ENCODE assay signal across 8 cellular contexts in the genomic region with DNA sequence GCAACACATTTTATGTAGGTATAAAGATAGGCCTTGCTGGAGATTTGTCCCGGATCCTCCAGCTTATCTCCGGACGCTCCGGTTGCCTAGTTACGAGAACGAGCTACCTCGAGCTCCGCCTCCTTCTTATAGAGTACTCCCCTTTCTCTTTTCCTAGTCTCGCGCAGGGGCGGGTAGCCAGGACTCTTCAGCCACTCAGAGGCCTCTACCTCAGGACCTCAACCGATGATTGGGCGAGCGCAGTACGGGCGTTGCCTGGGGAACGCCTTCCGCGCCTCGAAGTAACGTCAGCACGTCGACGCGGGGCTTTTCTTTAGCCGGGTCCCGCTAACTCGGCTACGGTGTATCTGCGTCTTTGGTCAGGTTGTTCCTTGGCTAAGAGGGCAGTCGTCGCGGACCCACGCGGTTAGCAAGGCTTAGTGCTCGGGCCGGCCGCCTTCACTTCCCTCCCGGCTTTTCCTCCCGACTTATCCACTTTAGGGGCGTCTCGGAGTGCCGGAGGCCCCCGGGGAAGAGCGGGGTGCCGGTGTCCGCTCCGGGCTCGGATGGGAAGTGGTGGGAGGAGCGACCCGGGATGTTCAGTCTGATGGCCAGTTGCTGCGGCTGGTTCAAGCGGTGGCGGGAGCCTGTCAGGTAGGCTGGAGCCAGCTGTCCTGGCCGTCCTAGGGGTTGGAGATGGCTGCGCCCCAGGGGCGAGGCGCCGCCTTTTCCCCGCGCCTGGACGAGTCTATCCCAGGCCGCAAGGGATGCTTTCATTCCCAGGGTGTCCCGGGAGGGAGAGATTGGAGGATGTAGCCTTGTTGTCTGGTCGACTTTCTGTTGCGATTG. TPM values are rescaled to one million over a fixed set of nuclear protein-coding genes. Genes with fewer than 3 reads are reported as not detected.
DNase-seq lines count a peak whose midpoint lies in the region; ATAC-seq and TF ChIP-seq lines count a peak whose summit lies in the region.

A gene (plus strand): TSS at position 306 of the 828 bp plus-strand sequence. CDS start 269 bp downstream, at position 575.

- H3K4me1 Mint-ChIP-seq in activated T-helper 2 cell treated with anti-CD3 and anti-CD28 coated beads, Interferon-gamma antibody, Interleukin-2, Interleukin-4, amounts not matched to agents 10 μg/mL and 5 μg/mL and 100 μg/mL, durations not matched to agents 14 hours and 24 hours and 36 hours (ENCODE audit: low read depth) = peaks cover 16% of the 10 kb centered on the region
- H3K4me1 Mint-ChIP-seq in naive thymus-derived CD8-positive, alpha-beta T cell = peaks cover 9 to 24% (median 14%) of the 10 kb centered on the region in 4 donors

- H3K36me3 Mint-ChIP-seq in activated T-helper 2 cell treated with anti-CD3 and anti-CD28 coated beads, Interferon-gamma antibody, Interleukin-2, Interleukin-4, amounts not matched to agents 10 μg/mL and 5 μg/mL and 100 μg/mL, durations not matched to agents 14 hours and 24 hours and 36 hours (ENCODE audit: low read depth) = peaks cover 2% of the 10 kb centered on the region
- no peaks in the 10 kb centered on the region for H3K36me3 Mint-ChIP-seq in naive thymus-derived CD8-positive, alpha-beta T cell

- peaks cover 4% of the 10 kb centered on the region for H3K27me3 Mint-ChIP-seq in activated T-helper 2 cell treated with anti-CD3 and anti-CD28 coated beads, Interferon-gamma antibody, Interleukin-2, Interleukin-4, amounts not matched to agents 10 μg/mL and 5 μg/mL and 100 μg/mL, durations not matched to agents 14 hours and 24 hours and 36 hours (ENCODE audit: low read depth)
- H3K27me3 Mint-ChIP-seq in naive thymus-derived CD8-positive, alpha-beta T cell = peaks cover 0 to 2% (median 0%) of the 10 kb centered on the region in 5 donors

- intact Hi-C loops in activated T-helper 2 cell treated with anti-CD3 and anti-CD28 coated beads, Interferon-gamma antibody, Interleukin-2, Interleukin-4, amounts not matched to agents 10 μg/mL and 5 μg/mL and 100 μg/mL, durations not matched to agents 14 hours and 24 hours and 36 hours (cut with micrococcal nuclease) = loop anchor here (1.0 kb wide), 3 partner anchors 24 to 82 kb away; a partner anchor contains a TSS

- ATAC-seq in naive thymus-derived CD8-positive, alpha-beta T cell = peak; percentile 99 to 100

- peak within 1 kb of the TSS; percentile 65 for H3K27ac Mint-ChIP-seq in activated T-helper 2 cell treated with anti-CD3 and anti-CD28 coated beads, Interferon-gamma antibody, Interleukin-2, Interleukin-4, amounts not matched to agents 10 μg/mL and 5 μg/mL and 100 μg/mL, durations not matched to agents 14 hours and 24 hours and 36 hours
- H3K27ac Mint-ChIP-seq in naive thymus-derived CD8-positive, alpha-beta T cell = peak within 1 kb of the TSS; percentile 81 to 98 (median 92)

- peak within 1 kb of the TSS; percentile 87 for H3K4me3 Mint-ChIP-seq in activated T-helper 2 cell treated with anti-CD3 and anti-CD28 coated beads, Interferon-gamma antibody, Interleukin-2, Interleukin-4, amounts not matched to agents 10 μg/mL and 5 μg/mL and 100 μg/mL, durations not matched to agents 14 hours and 24 hours and 36 hours (ENCODE audit: low read depth)
- H3K4me3 Mint-ChIP-seq in naive thymus-derived CD8-positive, alpha-beta T cell = peak within 1 kb of the TSS; percentile 80 to 94 (median 89)

- DNase-seq in Daoy (ENCODE audit: low read depth) = peak; percentile 99
- DNase-seq in GOT3 (lab: John Stamatoyannopoulos, UW) = peak; percentile 81
- peak; percentile 98 for DNase-seq in LNCaP clone FGC (ENCODE audit: low read depth)
- peak; percentile 98 for DNase-seq in RWPE1 (ENCODE audit: low spot score)
- DNase-seq in activated T-helper 2 cell treated with anti-CD3 and anti-CD28 coated beads, Interferon-gamma antibody, Interleukin-2, Interleukin-4, amounts not matched to agents 10 μg/mL and 5 μg/mL and 100 μg/mL, durations not matched to agents 14 hours and 24 hours and 36 hours (ENCODE audit: low spot score) = peak; percentile 93
- peak; percentile 97 for DNase-seq in fibroblast of mammary gland (ENCODE audit: low read depth)
- DNase-seq in naive thymus-derived CD8-positive, alpha-beta T cell = peak; percentile 83 to 98 (median 94)
- peak; percentile 84 to 94 (median 92) for DNase-seq in stimulated activated naive CD4-positive, alpha-beta T cell (lab: John Stamatoyannopoulos, UW)

- TF ChIP-seq CTCF in LNCaP clone FGC (IDR thresholded peaks at IDR 0.05; ENCODE audit: control insufficient read depth, extremely low read depth, insufficient read depth) (no peak), RWPE1 (conservative IDR thresholded peaks at IDR 0.05; ENCODE audit: low read depth) (no peak), fibroblast of mammary gland (conservative IDR thresholded peaks at IDR 0.05; ENCODE audit: control insufficient read depth, insufficient read depth, low read depth, low read length) (no peak)

- CTCF ChIA-PET in RWPE1 (lab: Yijun Ruan, JAX) = no interaction called here

- POLR2A ChIA-PET in RWPE1 (lab: Yijun Ruan, JAX; ENCODE audit: low non-redundant PET) = no interaction called here
- POLR2A ChIA-PET in naive thymus-derived CD8-positive, alpha-beta T cell (lab: Charles Lee) = interaction anchor here (1.6 kb wide), 1 partner anchor 83 kb away, joined by 16 read pairs; a partner anchor contains a TSS

- H3K27ac ChIP-seq in RWPE1 = peak within 1 kb of the TSS; percentile 93

- peak within 1 kb of the TSS; percentile 84 for H3K4me3 ChIP-seq in LNCaP clone FGC (ENCODE audit: low read depth, low read length)
- peak within 1 kb of the TSS; percentile 93 for H3K4me3 ChIP-seq in fibroblast of mammary gland (ENCODE audit: control insufficient read depth, low read depth, low read length)

- no peaks in the 10 kb centered on the region for H3K9me3 Mint-ChIP-seq in activated T-helper 2 cell treated with anti-CD3 and anti-CD28 coated beads, Interferon-gamma antibody, Interleukin-2, Interleukin-4, amounts not matched to agents 10 μg/mL and 5 μg/mL and 100 μg/mL, durations not matched to agents 14 hours and 24 hours and 36 hours
- no peaks in the 10 kb centered on the region for H3K9me3 Mint-ChIP-seq in naive thymus-derived CD8-positive, alpha-beta T cell

RNA-seq across cellular contexts. Expression of the gene that starts here (rescaled TPM):
- total RNA-seq in Daoy (2014; rRNA removed; shearing (Covaris generic)) = 13.3 and 15.4 TPM in 2 replicates
- total RNA-seq in activated T-helper 2 cell treated with anti-CD3 and anti-CD28 coated beads, Interferon-gamma antibody, Interleukin-2, Interleukin-4, amounts not matched to agents 10 μg/mL and 5 μg/mL and 100 μg/mL, durations not matched to agents 14 hours and 24 hours and 36 hours = 13.4 and 17.4 TPM in 2 replicates
- 1 to 10 TPM; 8.0 to 9.6 TPM for total RNA-seq in naive thymus-derived CD8-positive, alpha-beta T cell
- polyA plus RNA-seq in naive thymus-derived CD8-positive, alpha-beta T cell = 1 to 10 TPM; 3.4 to 7.4 (median 4.4) TPM

Comparison
In these comparisons a context has a peak if more than half of its experiments do, and no peak if none do; other contexts are left out.
1. Peak in every context shown above with its lines: DNase-seq, ATAC-seq, H3K4me3 ChIP-seq and H3K27ac ChIP-seq.